8 cellular contexts compared by ENCODE assay signal in the genomic region with DNA sequence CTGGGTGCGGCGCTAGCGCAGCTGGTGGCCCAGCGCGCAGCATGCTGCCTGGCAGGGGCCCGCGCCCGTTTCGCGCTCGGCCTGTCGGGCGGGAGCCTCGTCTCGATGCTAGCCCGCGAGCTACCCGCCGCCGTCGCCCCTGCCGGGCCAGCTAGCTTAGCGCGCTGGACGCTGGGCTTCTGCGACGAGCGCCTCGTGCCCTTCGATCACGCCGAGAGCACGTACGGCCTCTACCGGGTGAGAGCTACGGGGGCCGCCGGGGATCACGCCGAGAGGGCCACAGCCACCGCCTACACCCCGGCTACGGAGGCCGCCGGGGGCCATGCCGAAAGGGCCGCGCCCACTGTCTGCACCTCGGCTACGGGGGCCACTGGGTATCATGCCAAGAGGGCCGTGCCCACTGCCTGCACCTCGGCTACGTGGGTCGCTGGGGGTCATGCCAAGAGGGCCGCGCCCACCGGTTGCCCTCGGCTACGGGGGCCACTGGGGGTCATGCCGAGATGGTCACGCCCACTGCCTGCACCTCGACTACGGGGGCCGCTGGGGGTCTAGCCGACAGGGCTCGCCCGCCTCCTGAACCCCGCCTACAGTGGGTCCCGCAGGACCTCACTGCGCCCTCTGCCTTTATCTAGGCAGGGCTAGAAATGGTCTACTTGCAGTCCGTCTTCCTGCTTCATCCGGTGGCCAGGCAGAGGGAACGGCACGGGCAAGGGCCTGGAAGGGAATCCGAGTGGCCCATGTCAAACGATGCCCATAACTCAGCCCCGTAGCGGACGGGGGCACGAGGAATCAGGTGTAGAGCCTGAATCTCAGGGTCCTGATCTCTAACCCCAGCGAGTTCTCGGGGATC. TPM values are rescaled to one million over a fixed set of nuclear protein-coding genes. Genes with fewer than 3 reads are reported as not detected.
DNase-seq lines count a peak whose midpoint lies in the region; ATAC-seq and TF ChIP-seq lines count a peak whose summit lies in the region.

No MANE protein-coding gene starts in this region.

- H3K36me3 Mint-ChIP-seq in activated naive CD4-positive, alpha-beta T cell treated with anti-CD3 and anti-CD28 coated beads for 36 hours (ENCODE audit: low read depth), result peaks cover 11% of the 10 kb centered on the region
- peaks cover 10% of the 10 kb centered on the region for H3K36me3 Mint-ChIP-seq in osteocyte (ENCODE audit: unreplicated experiment)

- DNase-seq in Daoy (ENCODE audit: low read depth) (peak; percentile 87), SJSA1 (ENCODE audit: low read depth in 1 of 2, low spot score in 2 of 2) (peak; percentile 89 to 91), glomerular visceral epithelial cell (ENCODE audit: extremely low spot score) (peak; percentile 71), osteocyte (ENCODE audit: extremely low spot score, unreplicated experiment) (peak; percentile 93), thoracic aorta (ENCODE audit: low spot score) (peak; percentile 40)
- peak; percentile 91 for DNase-seq in Jurkat, Clone E6-1 (ENCODE audit: low read depth, low spot score)
- DNase-seq in activated naive CD4-positive, alpha-beta T cell treated with anti-CD3 and anti-CD28 coated beads for 36 hours, result peak; percentile 85

- H3K4me1 Mint-ChIP-seq in activated naive CD4-positive, alpha-beta T cell treated with anti-CD3 and anti-CD28 coated beads for 36 hours (ENCODE audit: low read depth), result peaks cover 37% of the 10 kb centered on the region
- peaks cover 41% of the 10 kb centered on the region for H3K4me1 Mint-ChIP-seq in osteocyte (ENCODE audit: unreplicated experiment)

- H3K27me3 ChIP-seq in SJSA1 (replicated peaks) (no peaks in the 10 kb centered on the region), thoracic aorta (replicated peaks; ENCODE audit: insufficient read depth) (no peaks in the 10 kb centered on the region)

- H3K4me1 ChIP-seq in SJSA1 (replicated peaks) (peaks cover 28% of the 10 kb centered on the region), thoracic aorta (ENCODE audit: control insufficient read depth in 1 of 2, low read depth in 2 of 2) (peaks cover 5 to 27% of the 10 kb centered on the region in 2 donors)

- peak overlapping the region; percentile 93 for H3K4me3 Mint-ChIP-seq in activated naive CD4-positive, alpha-beta T cell treated with anti-CD3 and anti-CD28 coated beads for 36 hours
- H3K4me3 Mint-ChIP-seq in osteocyte (ENCODE audit: unreplicated experiment), result peak overlapping the region; percentile 96

- peak; percentile 45 for ATAC-seq in GM21717 (IDR thresholded peaks at IDR 0.05; ENCODE audit: unreplicated experiment)
- ATAC-seq in thoracic aorta (ENCODE audit: insufficient number of reproducible peaks, low FRiP score, low read depth), result peak; percentile 46

- peak overlapping the region; percentile 73 for H3K27ac Mint-ChIP-seq in activated naive CD4-positive, alpha-beta T cell treated with anti-CD3 and anti-CD28 coated beads for 36 hours
- H3K27ac Mint-ChIP-seq in osteocyte (ENCODE audit: unreplicated experiment), result peak overlapping the region; percentile 99

- H3K9me3 ChIP-seq in SJSA1 (replicated peaks) (peaks cover 5% of the 10 kb centered on the region; the same call in 1 of the 2 replicates), thoracic aorta (no peaks in the 10 kb centered on the region)

- TF ChIP-seq CTCF in osteocyte (IDR thresholded peaks at IDR 0.05) (peak; percentile 28), thoracic aorta (IDR thresholded peaks at IDR 0.05) (no peak)

- H3K36me3 ChIP-seq in SJSA1 (peaks cover 31% of the 10 kb centered on the region), thoracic aorta (peaks cover 6% of the 10 kb centered on the region)

- H3K27me3 Mint-ChIP-seq in activated naive CD4-positive, alpha-beta T cell treated with anti-CD3 and anti-CD28 coated beads for 36 hours (ENCODE audit: low read depth), result no peaks in the 10 kb centered on the region
- H3K27me3 Mint-ChIP-seq in osteocyte (ENCODE audit: unreplicated experiment), result no peaks in the 10 kb centered on the region

- intact Hi-C loops in activated naive CD4-positive, alpha-beta T cell treated with anti-CD3 and anti-CD28 coated beads for 36 hours (cut with micrococcal nuclease), result loop anchor here (1.0 to 5.0 kb wide), 6 partner anchors 11 to 345 kb away; partner anchors contain the start of genes COLGALT1, DDA1, MRPL34 and RPL18A

- H3K27ac ChIP-seq in SJSA1 (peak overlapping the region; percentile 91), thoracic aorta (peak overlapping the region; percentile 92 to 94)

- no peaks in the 10 kb centered on the region for H3K9me3 Mint-ChIP-seq in activated naive CD4-positive, alpha-beta T cell treated with anti-CD3 and anti-CD28 coated beads for 36 hours
- H3K9me3 Mint-ChIP-seq in osteocyte (ENCODE audit: unreplicated experiment), result no peaks in the 10 kb centered on the region

- peak overlapping the region; percentile 70 for H3K4me3 ChIP-seq in Jurkat, Clone E6-1 (ENCODE audit: low read length)
- H3K4me3 ChIP-seq in SJSA1 (peak overlapping the region; percentile 98), thoracic aorta (peak overlapping the region; percentile 88)

- CTCF ChIA-PET in activated naive CD4-positive, alpha-beta T cell treated with anti-CD3 and anti-CD28 coated beads for 36 hours (lab: Charles Lee), result interaction anchor here (0.6 to 3.5 kb wide), 3 partner anchors 11 to 60 kb away, joined by 4 to 21 read pairs (median 4); no protein-coding TSS in a partner anchor

RNA-seq across cellular contexts. Expression of gene PGLS, which starts 0.5 kb away (rescaled TPM):
- 40.8 and 95.0 TPM in 2 replicates for total RNA-seq in Daoy (2014; rRNA removed; shearing (Covaris generic))
- 55.0 TPM for polyA plus RNA-seq in Jurkat, Clone E6-1 (2012; ENCODE audit: insufficient read depth, insufficient read length)
- total RNA-seq in SJSA1 (2014; rRNA removed; shearing (Covaris generic)), result 51.5 and 58.5 TPM in 2 replicates
- total RNA-seq in activated naive CD4-positive, alpha-beta T cell treated with anti-CD3 and anti-CD28 coated beads for 36 hours, result 10 to 100 TPM; 54.5 to 58.0 TPM
- total RNA-seq in osteocyte (112 and 115 TPM in 2 replicates), thoracic aorta (10 to 100 TPM; 67.4 to 92.9 TPM)

RNA-seq across cellular contexts. Expression of gene SLC27A1, which starts 41.6 kb away (rescaled TPM):
- 0.98 and 3.7 TPM in 2 replicates for total RNA-seq in Daoy (2014; rRNA removed; shearing (Covaris generic))
- polyA plus RNA-seq in Jurkat, Clone E6-1 (2012; ENCODE audit: insufficient read depth, insufficient read length), result 4.0 TPM
- 4.0 and 4.8 TPM in 2 replicates for total RNA-seq in SJSA1 (2014; rRNA removed; shearing (Covaris generic))
- total RNA-seq in activated naive CD4-positive, alpha-beta T cell treated with anti-CD3 and anti-CD28 coated beads for 36 hours, result 1 to 10 TPM; 1.2 to 1.7 TPM
- 12.5 and 14.8 TPM in 2 replicates for total RNA-seq in osteocyte
- total RNA-seq in thoracic aorta, result 10 to 100 TPM; 29.1 to 36.4 TPM

RNA-seq across cellular contexts. Expression of gene COLGALT1, which starts 43.5 kb away (rescaled TPM):
- total RNA-seq in Daoy (2014; rRNA removed; shearing (Covaris generic)), result 58.8 and 60.5 TPM in 2 replicates
- 35.3 TPM for polyA plus RNA-seq in Jurkat, Clone E6-1 (2012; ENCODE audit: insufficient read depth, insufficient read length)
- 73.9 and 114 TPM in 2 replicates for total RNA-seq in SJSA1 (2014; rRNA removed; shearing (Covaris generic))
- total RNA-seq in activated naive CD4-positive, alpha-beta T cell treated with anti-CD3 and anti-CD28 coated beads for 36 hours, result 10 to 100 TPM; 36.8 to 37.3 TPM
- 121 and 122 TPM in 2 replicates for total RNA-seq in osteocyte
- total RNA-seq in thoracic aorta, result 10 to 100 TPM; 73.7 to 94.1 TPM

RNA-seq across cellular contexts. Expression of gene NXNL1, which starts 51.2 kb away (rescaled TPM):
- total RNA-seq in Daoy (2014; rRNA removed; shearing (Covaris generic)), result not detected in 2 replicates
- polyA plus RNA-seq in Jurkat, Clone E6-1 (2012; ENCODE audit: insufficient read depth, insufficient read length), result not detected
- total RNA-seq in SJSA1 (2014; rRNA removed; shearing (Covaris generic)), result not detected in 2 replicates
- not detected for total RNA-seq in activated naive CD4-positive, alpha-beta T cell treated with anti-CD3 and anti-CD28 coated beads for 36 hours
- total RNA-seq in osteocyte (not detected in 2 replicates), thoracic aorta (not detected)

Comparison
In these comparisons a context has a peak if more than half of its experiments do, and no peak if none do; other contexts are left out.
1. Peak in every context shown above with its lines: DNase-seq, ATAC-seq, H3K4me3 ChIP-seq and H3K27ac ChIP-seq.
2. DNase-seq: peak in every context shown above with its lines; median percentile 93 in osteocyte; 91 in Jurkat, Clone E6-1; 90 in SJSA1; 87 in Daoy; 85 in activated naive CD4-positive, alpha-beta T cell treated with anti-CD3 and anti-CD28 coated beads for 36 hours; 71 in glomerular visceral epithelial cell; 40 in thoracic aorta.